Comparison of ENCODE assay signal across 18 cellular contexts in the genomic region with DNA sequence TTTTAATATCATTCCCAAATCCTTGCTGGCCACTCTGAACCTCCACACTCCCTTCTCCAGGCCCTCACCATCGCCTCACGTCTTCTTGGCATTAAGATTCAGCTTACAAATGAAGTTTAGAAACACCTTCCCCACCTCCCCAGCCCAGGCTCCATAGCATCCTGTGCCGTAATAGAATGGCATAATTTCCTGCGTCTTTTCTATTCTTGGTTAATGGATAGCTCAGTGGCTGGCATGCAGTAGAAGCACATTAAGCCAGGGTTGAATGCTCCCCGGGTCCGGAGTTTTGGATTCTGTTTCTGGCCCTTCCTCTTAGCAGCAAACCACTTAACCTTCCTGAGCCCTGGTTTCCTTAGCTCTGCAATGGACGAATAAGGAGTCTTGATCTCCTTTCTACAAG. TPM values are rescaled to one million over a fixed set of nuclear protein-coding genes. Genes with fewer than 3 reads are reported as not detected.
"Had no signal": no experiment of that assay in that cellular context is flagged by ENCODE, and none has a peak within 500 bp of the region (broad histone marks: within the 10 kb centered on the region; RNA-seq: fewer than 3 reads in every experiment).

No MANE protein-coding gene starts in this region.

- H3K9me3 ChIP-seq: heart left ventricle, testis, vagina had no signal

- H3K27ac ChIP-seq: foreskin keratinocyte, heart left ventricle, testis, vagina had no signal

- ATAC-seq: activated CD8-positive, alpha-beta memory T cell treated with anti-CD3 and anti-CD28 coated beads, Interleukin-2, amount 10 ng/mL, durations not matched to agents 7 days and 5 days; activated T-cell treated with anti-CD3 and anti-CD28 coated beads, Interleukin-2, amount 50 U/mL, for 4 hours; foreskin keratinocyte; heart left ventricle; natural killer cell treated with Interleukin-12 subunit alpha and Interleukin-12 subunit beta and Interleukin-15 and Interleukin-18, amount 100 ng/mL, for 72 hours; T-cell had no signal

- FAIRE-seq: bronchial epithelial cell, islet of Langerhans had no signal

- H3K36me3 ChIP-seq: heart left ventricle, vagina had no signal

- H3K4me1 ChIP-seq: heart left ventricle, testis, vagina had no signal

- H3K4me3 ChIP-seq: heart left ventricle, testis, vagina had no signal

- DNase-seq: activated CD4-positive, alpha-beta T cell treated with anti-CD3 and anti-CD28 coated beads for 1 hour; activated CD4-positive, alpha-beta T cell treated with anti-CD3 and anti-CD28 coated beads, Interleukin-2, amount 50 U/mL, for 48 hours; activated CD8-positive, alpha-beta memory T cell treated with anti-CD3 and anti-CD28 coated beads, Interleukin-2, amount 10 ng/mL, durations not matched to agents 7 days and 5 days; activated gamma-delta T cell; activated naive CD8-positive, alpha-beta T cell treated with anti-CD3 and anti-CD28 coated beads for 36 hours; activated T-cell treated with anti-CD3 and anti-CD28 coated beads, Interleukin-2, amount 50 U/mL, for 4 hours; aorta; foreskin keratinocyte; heart left ventricle; stimulated activated CD4-positive, alpha-beta T cell treated with anti-CD3 and anti-CD28 coated beads, Interleukin-15, amount 100 ng/mL, for 24 hours; stimulated activated CD4-positive, alpha-beta T cell treated with anti-CD3 and anti-CD28 coated beads, Interleukin-4, amount 100 ng/mL, for 24 hours; T-cell; T1000; testis had no signal

- H3K27me3 ChIP-seq: foreskin keratinocyte, testis, vagina had no signal

RNA-seq across cellular contexts. Expression of a gene that starts 13.8 kb away (rescaled TPM):
- total RNA-seq: natural killer cell treated with Interleukin-12 subunit alpha and Interleukin-12 subunit beta and Interleukin-15 and Interleukin-18, amount 100 ng/mL, for 72 hours had no signal
